ENCODE assay signal across 12 cellular contexts in the genomic region with DNA sequence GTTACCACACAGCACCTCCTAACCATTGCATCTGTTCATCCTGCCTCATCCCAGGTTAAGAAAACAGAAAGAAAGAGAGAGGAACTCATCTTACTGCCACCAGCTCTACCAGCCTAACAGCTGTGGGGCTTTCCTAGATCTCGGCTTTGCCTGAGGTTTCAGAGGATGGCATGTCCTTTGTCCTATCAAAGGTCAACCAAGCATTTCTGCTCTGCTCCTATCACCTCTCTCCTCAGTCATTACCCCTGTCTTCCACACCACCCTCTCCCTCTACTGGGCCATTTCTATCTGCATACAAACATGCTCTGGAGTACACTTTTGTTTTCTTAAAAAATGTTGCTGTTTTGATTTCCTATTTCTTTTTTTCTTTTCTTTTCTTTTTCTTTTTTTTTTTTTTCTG.
A peak's percentile ranks its signal among the peaks of the same experiment; 100 is the strongest.
DNase-seq lines count a peak whose midpoint lies in the region; ATAC-seq, FAIRE-seq and TF ChIP-seq lines count a peak whose summit lies in the region.
"Had no signal": no experiment of that assay in that cellular context is flagged by ENCODE, and none has a peak within 500 bp of the region (broad histone marks: within the 10 kb centered on the region; RNA-seq: fewer than 3 reads in every experiment).

No MANE protein-coding gene starts in this region.

- H3K9me3 ChIP-seq in liver (ENCODE audit: control insufficient read depth in 4 of 4, low read length in 3 of 4), result no peaks in the 10 kb centered on the region
- no peaks in the 10 kb centered on the region for H3K9me3 ChIP-seq in HepG2 (ENCODE audit: low read length)
- H3K9me3 ChIP-seq in SK-N-MC (ENCODE audit: low read depth, low read length), result no peaks in the 10 kb centered on the region
- H3K9me3 ChIP-seq in neutrophil, result no peaks in the 10 kb centered on the region
- H3K9me3 ChIP-seq: A549, Caco-2 had no signal

- ATAC-seq in HepG2, result no peak; the same call in 2 of the 3 replicates
- ATAC-seq in GM18505 (IDR thresholded peaks at IDR 0.05; ENCODE audit: unreplicated experiment), result no peak
- ATAC-seq: A549, HCT116 had no signal

- TF ChIP-seq EP300 in HepG2 (IDR thresholded peaks at IDR 0.05; ENCODE audit: low read depth in 2 of 2, low read length in 2 of 2) (no peak), HepG2 (CRISPR knock-in tag; IDR thresholded peaks at IDR 0.05; ENCODE audit: borderline replicate concordance) (no peak)

- intact Hi-C loops in HepG2 (cut with micrococcal nuclease; ENCODE audit: unreplicated experiment), result no loop called here

- no peak overlapping the region for H3K9ac ChIP-seq in liver (ENCODE audit: low read depth in 1 of 2, low read length in 2 of 2)
- H3K9ac ChIP-seq in HepG2 (ENCODE audit: insufficient read depth, low read depth, low read length), result no peak overlapping the region
- H3K9ac ChIP-seq in SK-N-MC (ENCODE audit: insufficient read length), result no peak overlapping the region
- H3K9ac ChIP-seq: GM23248 had no signal

- no peaks in the 10 kb centered on the region for H3K27me3 ChIP-seq in liver (ENCODE audit: control insufficient read depth in 4 of 4, insufficient read depth in 4 of 4, low read length in 3 of 4)
- H3K27me3 ChIP-seq in HepG2 (ENCODE audit: control insufficient read depth in 1 of 2, insufficient read depth in 2 of 2, low read length in 2 of 2), result no peaks in the 10 kb centered on the region
- H3K27me3 ChIP-seq in neutrophil, result no peaks in the 10 kb centered on the region

- H3K79me2 ChIP-seq in HepG2 (ENCODE audit: insufficient read depth, low read length), result no peaks in the 10 kb centered on the region

- no peak for TF ChIP-seq POLR2A in HepG2 (IDR thresholded peaks at IDR 0.05; ENCODE audit: insufficient read depth in 1 of 2, low read depth in 2 of 2, low read length in 2 of 2)
- TF ChIP-seq POLR2A in GM18505 (IDR thresholded peaks at IDR 0.05; ENCODE audit: borderline replicate concordance, extremely low read depth, insufficient read depth, insufficient read length), result no peak

- in situ Hi-C loops in HepG2 (cut with HindIII; ENCODE audit: extremely low pct_ligation_motif_present, low pct_unique_long_range_greater_than_20kb), result no loop called here

- H3K36me3 ChIP-seq in liver (ENCODE audit: control insufficient read depth in 4 of 4, insufficient read depth in 3 of 4, low read depth in 1 of 4, low read length in 3 of 4) (no peaks in the 10 kb centered on the region), HepG2 (replicated peaks in 1 of 2; ENCODE audit: control insufficient read depth in 1 of 2, insufficient read depth in 2 of 2, low read length in 2 of 2) (no peaks in the 10 kb centered on the region), SK-N-MC (ENCODE audit: insufficient read depth, low read length) (no peaks in the 10 kb centered on the region), neutrophil (no peaks in the 10 kb centered on the region)

- 9% methylated on average over 1 of the region's 1 CpG for WGBS in liver
- WGBS in HepG2 (ENCODE audit: low lambda C conversion rate), result 0% methylated on average over 1 of the region's 1 CpG

- no peaks in the 10 kb centered on the region for H4K20me1 ChIP-seq in HepG2 (ENCODE audit: insufficient read depth, low read length)

- H3K4me1 ChIP-seq in liver (ENCODE audit: control insufficient read depth in 4 of 4, insufficient read depth in 4 of 4, low read length in 3 of 4) (peaks cover 3 to 55% (median 16%) of the 10 kb centered on the region in 4 donors), HepG2 (ENCODE audit: insufficient read depth, low read length) (no peaks in the 10 kb centered on the region), neutrophil (ENCODE audit: control insufficient read depth in 1 of 2, insufficient read depth in 1 of 2, low read depth in 1 of 2, low read length in 1 of 2) (peaks cover 79 to 96% of the 10 kb centered on the region in 2 experiments)
- H3K4me1 ChIP-seq: A549, Caco-2 had no signal

- H3K27ac ChIP-seq in liver (ENCODE audit: low read depth in 1 of 2, low read length in 2 of 2) (peak overlapping the region in 1 of 2 donors; percentile 59), HepG2 (ENCODE audit: extremely low read length, insufficient read depth, low read length) (no peak overlapping the region), SK-N-MC (peak overlapping the region; percentile 37), neutrophil (peak overlapping the region; percentile 87)
- H3K27ac ChIP-seq: A549, GM23248 had no signal

- POLR2A ChIA-PET in HepG2 (lab: Yijun Ruan, JAX), result no interaction called here

- no TSS peak for BruUV-seq in HepG2 (replicated peaks; lab: Mats Ljungman, UMichigan)

- TF ChIP-seq CTCF in liver (IDR thresholded peaks at IDR 0.05; ENCODE audit: low read depth, low read length, missing input control) (peak; percentile 10), HepG2 (CRISPR knock-in tag; IDR thresholded peaks at IDR 0.05) (no peak), neutrophil (IDR thresholded peaks at IDR 0.05) (no peak)

- TF ChIP-seq RAD21 in liver (IDR thresholded peaks at IDR 0.05), result peak; percentile 41 to 51
- no peak for TF ChIP-seq RAD21 in HepG2 (CRISPR knock-in tag; IDR thresholded peaks at IDR 0.05)

- no peak overlapping the region for H3K4me3 ChIP-seq in liver (ENCODE audit: low read depth in 1 of 3, low read length in 3 of 3)
- H3K4me3 ChIP-seq in HepG2 (replicated peaks in 1 of 3; ENCODE audit: insufficient read depth in 1 of 3, low read depth in 2 of 3, low read length in 3 of 3), result no peak overlapping the region
- no peak overlapping the region for H3K4me3 ChIP-seq in SK-N-MC
- no peak overlapping the region for H3K4me3 ChIP-seq in neutrophil (ENCODE audit: low read depth in 1 of 2, low read length in 1 of 2)
- H3K4me3 ChIP-seq: A549, GM23248 had no signal

- no peak for FAIRE-seq in HepG2 (lab: Jason Lieb, UNC)
- FAIRE-seq: A549 had no signal

- no peak overlapping the region for H3K4me2 ChIP-seq in HepG2 (ENCODE audit: low read depth, low read length)
- H3K4me2 ChIP-seq: A549 had no signal

- H2AFZ ChIP-seq in HepG2 (ENCODE audit: low read length), result no peak overlapping the region
- H2AFZ ChIP-seq: GM23248 had no signal

- no peak for DNase-seq in HepG2 (ENCODE audit: low spot score)
- DNase-seq in SK-N-MC (ENCODE audit: low read depth, low spot score), result no peak
- no peak for DNase-seq in SIG-M5 treated with dmso at 0.1 percent for 504 hours (lab: John Stamatoyannopoulos, UW; ENCODE audit: unreplicated experiment)
- no peak for DNase-seq in DMS79 (lab: John Stamatoyannopoulos, UW)
- DNase-seq: Caco-2; CD8-positive, alpha-beta memory T cell; GM23248 had no signal

- CTCF ChIA-PET in HepG2 (lab: Yijun Ruan, JAX; ENCODE audit: low intra/inter-chr PET ratio, low total read pairs), result no interaction called here

TF ChIP-seq in liver, 16 proteins besides CTCF, POLR2A, EP300 and RAD21 (continues in another document):
- TF ChIP-seq GABPA (IDR thresholded peaks at IDR 0.05 in 1 of 2, conservative IDR thresholded peaks at IDR 0.05 in 1 of 2), result no peak
- TF ChIP-seq, protein P1, sequence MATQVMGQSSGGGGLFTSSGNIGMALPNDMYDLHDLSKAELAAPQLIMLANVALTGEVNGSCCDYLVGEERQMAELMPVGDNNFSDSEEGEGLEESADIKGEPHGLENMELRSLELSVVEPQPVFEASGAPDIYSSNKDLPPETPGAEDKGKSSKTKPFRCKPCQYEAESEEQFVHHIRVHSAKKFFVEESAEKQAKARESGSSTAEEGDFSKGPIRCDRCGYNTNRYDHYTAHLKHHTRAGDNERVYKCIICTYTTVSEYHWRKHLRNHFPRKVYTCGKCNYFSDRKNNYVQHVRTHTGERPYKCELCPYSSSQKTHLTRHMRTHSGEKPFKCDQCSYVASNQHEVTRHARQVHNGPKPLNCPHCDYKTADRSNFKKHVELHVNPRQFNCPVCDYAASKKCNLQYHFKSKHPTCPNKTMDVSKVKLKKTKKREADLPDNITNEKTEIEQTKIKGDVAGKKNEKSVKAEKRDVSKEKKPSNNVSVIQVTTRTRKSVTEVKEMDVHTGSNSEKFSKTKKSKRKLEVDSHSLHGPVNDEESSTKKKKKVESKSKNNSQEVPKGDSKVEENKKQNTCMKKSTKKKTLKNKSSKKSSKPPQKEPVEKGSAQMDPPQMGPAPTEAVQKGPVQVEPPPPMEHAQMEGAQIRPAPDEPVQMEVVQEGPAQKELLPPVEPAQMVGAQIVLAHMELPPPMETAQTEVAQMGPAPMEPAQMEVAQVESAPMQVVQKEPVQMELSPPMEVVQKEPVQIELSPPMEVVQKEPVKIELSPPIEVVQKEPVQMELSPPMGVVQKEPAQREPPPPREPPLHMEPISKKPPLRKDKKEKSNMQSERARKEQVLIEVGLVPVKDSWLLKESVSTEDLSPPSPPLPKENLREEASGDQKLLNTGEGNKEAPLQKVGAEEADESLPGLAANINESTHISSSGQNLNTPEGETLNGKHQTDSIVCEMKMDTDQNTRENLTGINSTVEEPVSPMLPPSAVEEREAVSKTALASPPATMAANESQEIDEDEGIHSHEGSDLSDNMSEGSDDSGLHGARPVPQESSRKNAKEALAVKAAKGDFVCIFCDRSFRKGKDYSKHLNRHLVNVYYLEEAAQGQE (IDR thresholded peaks at IDR 0.05), result peak; percentile 35
- TF ChIP-seq HNF4A (conservative IDR thresholded peaks at IDR 0.05), result peak; percentile 47 to 73

TF ChIP-seq in HepG2, 621 proteins besides CTCF, POLR2A, EP300 and RAD21 (continues in another document):
- TF ChIP-seq WIZ (CRISPR knock-in tag; IDR thresholded peaks at IDR 0.05) (no peak), TFAP4 (IDR thresholded peaks at IDR 0.05; ENCODE audit: borderline replicate concordance, low read depth) (no peak), ZNF800 (CRISPR knock-in tag; IDR thresholded peaks at IDR 0.05) (no peak), ZNF230 (CRISPR knock-in tag; IDR thresholded peaks at IDR 0.05) (no peak)
